Comparison of ENCODE assay signal across 1 cellular context in genomic region chr20:62897666-62898065, GRCh38.
TF ChIP-seq lines count a peak whose summit lies in the region.

No MANE protein-coding gene starts in this region.

TF ChIP-seq in endothelial cell of umbilical vein, 7 proteins besides CTCF, POLR2A, EP300 and RAD21:
- TF ChIP-seq, protein P1, sequence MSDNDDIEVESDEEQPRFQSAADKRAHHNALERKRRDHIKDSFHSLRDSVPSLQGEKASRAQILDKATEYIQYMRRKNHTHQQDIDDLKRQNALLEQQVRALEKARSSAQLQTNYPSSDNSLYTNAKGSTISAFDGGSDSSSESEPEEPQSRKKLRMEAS (IDR thresholded peaks at IDR 0.05; ENCODE audit: insufficient read depth, insufficient read length) = no peak
- TF ChIP-seq POLR2AphosphoS5 (IDR thresholded peaks at IDR 0.05; ENCODE audit: insufficient read depth, low read depth, low read length) = no peak
- TF ChIP-seq EZH2 (IDR thresholded peaks at IDR 0.05; ENCODE audit: borderline replicate concordance, low read depth, low read length, severe bottlenecking) = no peak
- TF ChIP-seq GATA2 (IDR thresholded peaks at IDR 0.05; ENCODE audit: insufficient read depth, insufficient read length, low read depth, low read length) = no peak
- TF ChIP-seq MYC (IDR thresholded peaks at IDR 0.05; ENCODE audit: low read depth, low read length) = no peak
- TF ChIP-seq JUN (IDR thresholded peaks at IDR 0.05; ENCODE audit: borderline replicate concordance, insufficient read depth, insufficient read length, low read depth) = no peak
- TF ChIP-seq FOS (IDR thresholded peaks at IDR 0.05; ENCODE audit: borderline replicate concordance, insufficient read depth, low read length) = no peak
